Comparison of ENCODE assay signal across 26 cellular contexts in the genomic region with DNA sequence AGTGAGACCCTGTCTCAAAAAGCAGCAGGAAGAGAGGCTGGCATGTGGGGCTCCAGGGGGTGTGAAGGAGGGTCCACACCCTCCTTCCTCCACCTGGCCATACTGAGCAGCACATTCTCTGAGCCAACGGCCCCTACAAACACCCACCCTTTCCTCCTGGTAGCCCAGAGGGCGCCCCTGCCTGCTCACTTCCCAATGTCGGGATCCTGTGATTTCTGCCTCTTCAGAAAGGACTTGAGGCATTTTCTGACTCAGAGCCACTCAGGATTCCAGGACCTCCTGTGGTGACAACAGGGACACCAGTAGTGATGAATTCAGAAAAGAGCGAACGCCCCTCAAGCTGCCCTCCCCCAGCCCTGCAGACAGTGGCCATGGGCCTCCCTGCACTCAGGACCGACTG. TPM values are rescaled to one million over a fixed set of nuclear protein-coding genes. Genes with fewer than 3 reads are reported as not detected.
DNase-seq lines count a peak whose midpoint lies in the region; ATAC-seq and TF ChIP-seq lines count a peak whose summit lies in the region.
"Had no signal": no experiment of that assay in that cellular context is flagged by ENCODE, and none has a peak within 500 bp of the region (broad histone marks: within the 10 kb centered on the region; RNA-seq: fewer than 3 reads in every experiment).

No MANE protein-coding gene starts in this region.

- ATAC-seq in Panc1 (no peak), left lung (peak; percentile 37), GM18505 (IDR thresholded peaks at IDR 0.05; ENCODE audit: unreplicated experiment) (no peak), HG02763 (IDR thresholded peaks at IDR 0.05; ENCODE audit: unreplicated experiment) (no peak)
- ATAC-seq: heart left ventricle; left colon; natural killer cell treated with Interleukin-12 subunit alpha and Interleukin-12 subunit beta and Interleukin-15 and Interleukin-18, amount 100 ng/mL, for 72 hours; upper lobe of right lung had no signal

- TF ChIP-seq POLR2A in GM18505 (IDR thresholded peaks at IDR 0.05; ENCODE audit: borderline replicate concordance, extremely low read depth, insufficient read depth, insufficient read length), result no peak

- peak overlapping the region in 6 of 8 donors; percentile 10 to 77 (median 40) for H3K27ac Mint-ChIP-seq in CD8-positive, alpha-beta memory T cell
- H3K27ac Mint-ChIP-seq: natural killer cell treated with Interleukin-12 subunit alpha and Interleukin-12 subunit beta and Interleukin-15 and Interleukin-18, amount 100 ng/mL, for 72 hours; T-helper 2 cell treated with Interferon-gamma antibody and Interleukin-4, amounts not matched to agents 5 μg/mL and 100 μg/mL, for 36 hours had no signal

- CTCF ChIA-PET in CD8-positive, alpha-beta memory T cell (lab: Charles Lee), result no interaction called here
- CTCF ChIA-PET in Panc1 (lab: Charles Lee), result no interaction called here

- intact Hi-C loops in Panc1 (cut with micrococcal nuclease; ENCODE audit: unreplicated experiment), result no loop called here
- intact Hi-C loops in left lung (cut with DNase I), result no loop called here

- in situ Hi-C loops in Panc1 (cut with HindIII; ENCODE audit: low pct_unique_long_range_greater_than_20kb, low sequenced_read_pairs), result no loop called here

- H3K4me3 Mint-ChIP-seq in CD8-positive, alpha-beta memory T cell, result no peak overlapping the region
- H3K4me3 Mint-ChIP-seq: natural killer cell treated with Interleukin-12 subunit alpha and Interleukin-12 subunit beta and Interleukin-15 and Interleukin-18, amount 100 ng/mL, for 72 hours; T-helper 2 cell treated with Interferon-gamma antibody and Interleukin-4, amounts not matched to agents 5 μg/mL and 100 μg/mL, for 36 hours had no signal

- H3K36me3 Mint-ChIP-seq in CD8-positive, alpha-beta memory T cell, result peaks cover 0 to 18% (median 4%) of the 10 kb centered on the region in 3 donors

- H3K9me3 ChIP-seq in CD8-positive, alpha-beta memory T cell (ENCODE audit: low read length), result no peaks in the 10 kb centered on the region
- no peaks in the 10 kb centered on the region for H3K9me3 ChIP-seq in Panc1 (ENCODE audit: control insufficient read depth, insufficient read depth, low read depth, low read length)
- H3K9me3 ChIP-seq in left lung, result no peaks in the 10 kb centered on the region
- H3K9me3 ChIP-seq: heart left ventricle, sigmoid colon, upper lobe of right lung had no signal

- H3K4me1 Mint-ChIP-seq in CD8-positive, alpha-beta memory T cell, result peaks cover 25 to 47% (median 41%) of the 10 kb centered on the region in 3 donors

- no peaks in the 10 kb centered on the region for H3K27me3 Mint-ChIP-seq in CD8-positive, alpha-beta memory T cell
- H3K27me3 Mint-ChIP-seq: natural killer cell treated with Interleukin-12 subunit alpha and Interleukin-12 subunit beta and Interleukin-15 and Interleukin-18, amount 100 ng/mL, for 72 hours had no signal

- H3K4me1 ChIP-seq in CD8-positive, alpha-beta memory T cell (ENCODE audit: insufficient read depth, low read length), result peaks cover 42% of the 10 kb centered on the region
- no peaks in the 10 kb centered on the region for H3K4me1 ChIP-seq in Panc1 (ENCODE audit: control insufficient read depth, insufficient read depth, low read length)
- peaks cover 0 to 20% of the 10 kb centered on the region in 2 donors for H3K4me1 ChIP-seq in left lung

- TF ChIP-seq CTCF in Panc1 (IDR thresholded peaks at IDR 0.05), result no peak
- no peak for TF ChIP-seq CTCF in left lung (IDR thresholded peaks at IDR 0.05)

- H3K36me3 ChIP-seq in CD8-positive, alpha-beta memory T cell (ENCODE audit: insufficient read depth, low read length), result no peaks in the 10 kb centered on the region
- H3K36me3 ChIP-seq in Panc1 (ENCODE audit: control insufficient read depth, insufficient read depth, low read length) (no peaks in the 10 kb centered on the region), left lung (peaks cover 0 to 69% of the 10 kb centered on the region in 2 donors)

- BruUV-seq in Panc1 (replicated peaks; lab: Mats Ljungman, UMichigan), result TSS peak; percentile 39

- no peak overlapping the region for H3K27ac ChIP-seq in CD8-positive, alpha-beta memory T cell (ENCODE audit: low read depth, low read length)
- no peak overlapping the region for H3K27ac ChIP-seq in Panc1 (ENCODE audit: low read length)
- H3K27ac ChIP-seq in left lung, result no peak overlapping the region
- H3K27ac ChIP-seq: heart left ventricle, upper lobe of right lung, WERI-Rb-1 had no signal

- H3K9me3 Mint-ChIP-seq in CD8-positive, alpha-beta memory T cell, result no peaks in the 10 kb centered on the region
- H3K9me3 Mint-ChIP-seq: natural killer cell treated with Interleukin-12 subunit alpha and Interleukin-12 subunit beta and Interleukin-15 and Interleukin-18, amount 100 ng/mL, for 72 hours; T-helper 2 cell treated with Interferon-gamma antibody and Interleukin-4, amounts not matched to agents 5 μg/mL and 100 μg/mL, for 36 hours had no signal

- POLR2A ChIA-PET in CD8-positive, alpha-beta memory T cell (lab: Charles Lee), result no interaction called here
- POLR2A ChIA-PET in Panc1 (lab: Charles Lee), result no interaction called here

- H3K27me3 ChIP-seq in CD8-positive, alpha-beta memory T cell (ENCODE audit: insufficient read depth, low read length, poor library complexity, severe bottlenecking), result no peaks in the 10 kb centered on the region
- H3K27me3 ChIP-seq in Panc1 (ENCODE audit: control insufficient read depth, insufficient read depth, low read length), result no peaks in the 10 kb centered on the region
- no peaks in the 10 kb centered on the region for H3K27me3 ChIP-seq in left lung
- H3K27me3 ChIP-seq: heart left ventricle, sigmoid colon, upper lobe of right lung had no signal

- DNase-seq in A172 (ENCODE audit: low spot score) (peak; percentile 47), Panc1 (ENCODE audit: low read depth, low spot score) (no peak), left lung (no peak), NCI-H2227 treated with DMSO at 0.1 percent for 48 hours (lab: John Stamatoyannopoulos, UW) (no peak)
- DNase-seq in CD8-positive, alpha-beta memory T cell, result no peak
- DNase-seq in stimulated activated naive CD4-positive, alpha-beta T cell (lab: John Stamatoyannopoulos, UW), result no peak
- DNase-seq: activated CD4-positive, alpha-beta T cell treated with anti-CD3 and anti-CD28 coated beads, Interleukin-2, amount 50 U/mL, for 4 hours; activated CD8-positive, alpha-beta memory T cell treated with anti-CD3 and anti-CD28 coated beads, Interleukin-2, amount 50 U/mL, for 48 hours; activated gamma-delta T cell; amniotic stem cell; dermis blood vessel endothelial cell; DMS79; heart left ventricle; left colon; NCI-H1105 treated with DMSO at 0.1 percent for 48 hours; NCI-H2081 treated with DMSO at 0.1 percent for 48 hours; NCI-H510A treated with DMSO at 0.1 percent for 48 hours; sigmoid colon; stimulated activated CD4-positive, alpha-beta T cell treated with anti-CD3 and anti-CD28 coated beads, Interleukin-15, amount 100 ng/mL, for 24 hours; stimulated activated CD8-positive, alpha-beta memory T cell treated with anti-CD3 and anti-CD28 coated beads, Interleukin-4, amount 100 ng/mL, for 48 hours; upper lobe of right lung; WERI-Rb-1 had no signal

- H3K4me3 ChIP-seq in CD8-positive, alpha-beta memory T cell (ENCODE audit: low read length), result no peak overlapping the region
- H3K4me3 ChIP-seq in Panc1 (ENCODE audit: low read depth in 2 of 2, low read length in 2 of 2) (no peak overlapping the region), left lung (no peak overlapping the region)
- H3K4me3 ChIP-seq: heart left ventricle, sigmoid colon, upper lobe of right lung had no signal

RNA-seq across cellular contexts. Expression of a gene that starts 36.9 kb away (rescaled TPM):
- total RNA-seq in A172 (2014; rRNA removed; shearing (Covaris generic)), result 118 and 151 TPM in 2 replicates
- 10 to 100 TPM; 27.7 to 35.1 TPM for total RNA-seq in CD8-positive, alpha-beta memory T cell
- 8.2 TPM for polyA plus RNA-seq in CD8-positive, alpha-beta memory T cell
- total RNA-seq in Panc1 (2021; ENCODE audit: unreplicated experiment) (203 TPM), left lung (100 to 1,000 TPM; 212 to 310 TPM)
- polyA plus RNA-seq in Panc1 (2012; ENCODE audit: insufficient read length), result 110 TPM
